Comparison of ENCODE assay signal across 16 cellular contexts in genomic region chr2:69151974-69152373, GRCh38.
"Had no signal": no experiment of that assay in that cellular context is flagged by ENCODE, and none has a peak within 500 bp of the region (broad histone marks: within the 10 kb centered on the region; RNA-seq: fewer than 3 reads in every experiment).

No MANE protein-coding gene starts in this region.

- DNase-seq: activated CD4-positive, alpha-beta memory T cell treated with anti-CD3 and anti-CD28 coated beads for 36 hours; activated CD4-positive, alpha-beta T cell treated with anti-CD3 and anti-CD28 coated beads for 1 hour; activated CD8-positive, alpha-beta memory T cell treated with anti-CD3 and anti-CD28 coated beads, Interleukin-2, amount 10 ng/mL, durations not matched to agents 7 days and 5 days; activated naive CD4-positive, alpha-beta T cell treated with anti-CD3 and anti-CD28 coated beads, Interleukin-2, amount 50 U/mL, for 16 hours; activated T-cell treated with anti-CD3 and anti-CD28 coated beads, Interleukin-2, amount 50 U/mL, for 1 hour; central memory CD4-positive, alpha-beta T cell; cortex of kidney; effector memory CD4-positive, alpha-beta T cell; gastrocnemius medialis; kidney; stimulated activated CD4-positive, alpha-beta T cell treated with anti-CD3 and anti-CD28 coated beads, Interleukin-12 subunit alpha, Interleukin-12 subunit beta, amount 100 ng/mL, for 4 hours; stimulated activated CD4-positive, alpha-beta T cell treated with anti-CD3 and anti-CD28 coated beads, Interleukin-2, amount 100 ng/mL, for 24 hours; stomach had no signal

- H3K4me1 ChIP-seq: gastrocnemius medialis had no signal

- H3K4me2 ChIP-seq: hepatocyte had no signal

- H2AFZ ChIP-seq: hepatocyte had no signal

- H3K27me3 ChIP-seq: gastrocnemius medialis, hepatocyte, stomach had no signal

- H3K27ac ChIP-seq: gastrocnemius medialis, VCaP had no signal

- H3K79me2 ChIP-seq: hepatocyte had no signal

- H3K4me3 ChIP-seq: gastrocnemius medialis, hepatocyte, stomach had no signal

- H3K36me3 ChIP-seq: gastrocnemius medialis had no signal

- ATAC-seq: activated CD8-positive, alpha-beta memory T cell treated with anti-CD3 and anti-CD28 coated beads, Interleukin-2, amount 10 ng/mL, durations not matched to agents 7 days and 5 days; gastrocnemius medialis; SK-N-SH treated with all-trans-retinoic acid at 6 μM for 48 hours had no signal

- H3K9me3 ChIP-seq: gastrocnemius medialis, stomach had no signal
